In genomic region chr4:55442541-55442940, GRCh38 we compare ENCODE assay signal across 23 cellular contexts.
"Had no signal": no experiment of that assay in that cellular context is flagged by ENCODE, and none has a peak within 500 bp of the region (broad histone marks: within the 10 kb centered on the region; RNA-seq: fewer than 3 reads in every experiment).

No MANE protein-coding gene starts in this region.

- H3K27ac ChIP-seq: brain microvascular endothelial cell, colonic mucosa, esophagus squamous epithelium, gastroesophageal sphincter, parathyroid adenoma, right lobe of liver, vagina had no signal

- H3K4me1 ChIP-seq: colonic mucosa, parathyroid adenoma, vagina had no signal

- H3K27me3 ChIP-seq: brain microvascular endothelial cell, colonic mucosa, dorsolateral prefrontal cortex, esophagus squamous epithelium, gastroesophageal sphincter, right lobe of liver, vagina had no signal

- H3K36me3 ChIP-seq: colonic mucosa had no signal

- DNase-seq: activated CD8-positive, alpha-beta memory T cell treated with anti-CD3 and anti-CD28 coated beads, Interleukin-2, amount 50 U/mL, for 48 hours; activated gamma-delta T cell; activated naive CD4-positive, alpha-beta T cell treated with anti-CD3 and anti-CD28 coated beads, Interleukin-2, amount 50 U/mL, for 16 hours; activated T-cell treated with anti-CD3 and anti-CD28 coated beads, Interleukin-2, amount 50 U/mL, for 48 hours; aorta; brain microvascular endothelial cell; central memory CD4-positive, alpha-beta T cell; colonic mucosa; dorsolateral prefrontal cortex; effector memory CD8-positive, alpha-beta T cell; esophagus squamous epithelium; head of caudate nucleus; left cardiac atrium; nucleus accumbens; right lobe of liver; small intestine; stimulated activated CD4-positive, alpha-beta T cell treated with anti-CD3 and anti-CD28 coated beads, Interleukin-15, amount 100 ng/mL, for 24 hours; T-helper 1 cell had no signal

- ATAC-seq: effector memory CD8-positive, alpha-beta T cell; gastroesophageal sphincter; left cardiac atrium; right lobe of liver; stimulated activated memory B cell treated with anti-CD40 and anti-IgM and Interleukin-4, amounts not matched to agents 10 μg/mL and 1 μg/mL and 100 μg/mL, for 72 hours; WTC11 had no signal

- H3K9me3 ChIP-seq: colonic mucosa, esophagus squamous epithelium, gastroesophageal sphincter, right lobe of liver, vagina had no signal

- H3K4me3 ChIP-seq: colonic mucosa, dorsolateral prefrontal cortex, esophagus squamous epithelium, gastroesophageal sphincter, right lobe of liver, vagina had no signal
